10 cellular contexts compared by ENCODE assay signal in the genomic region with DNA sequence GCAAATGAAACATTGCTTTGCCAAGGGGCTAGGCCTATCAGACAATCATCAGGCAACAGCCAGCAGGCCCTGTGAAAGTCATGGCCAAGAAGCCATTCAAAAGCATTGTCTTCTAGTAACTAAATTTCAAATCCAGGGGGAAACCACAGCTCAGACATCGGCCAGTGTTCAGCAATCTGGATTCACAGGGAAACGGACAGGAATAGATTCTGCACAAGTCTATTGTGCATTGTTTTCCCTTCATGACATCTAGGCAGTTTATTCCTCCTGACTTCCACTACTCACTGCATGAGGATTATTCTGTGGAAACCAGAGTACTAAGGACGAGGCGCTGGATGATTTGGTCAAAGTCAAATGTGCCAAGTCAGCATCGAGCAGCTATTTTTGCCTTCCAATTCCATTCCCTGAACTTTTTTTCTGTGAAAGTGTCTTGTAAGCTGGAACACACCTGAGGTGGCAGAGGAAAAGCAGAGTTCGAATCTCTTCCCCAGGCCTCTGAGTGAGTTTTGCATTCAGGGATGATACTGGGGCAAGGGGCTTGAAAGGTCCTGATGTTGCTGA.
DNase-seq lines count a peak whose midpoint lies in the region; ATAC-seq and TF ChIP-seq lines count a peak whose summit lies in the region.
"Had no signal": no experiment of that assay in that cellular context is flagged by ENCODE, and none has a peak within 500 bp of the region (broad histone marks: within the 10 kb centered on the region; RNA-seq: fewer than 3 reads in every experiment).

No MANE protein-coding gene starts in this region.

- H3K4me3 Mint-ChIP-seq in activated T-cell treated with anti-CD3 and anti-CD28 coated beads, Interleukin-2, amount 50 U/mL, for 4 hours = peak overlapping the region; percentile 78
- H3K4me3 Mint-ChIP-seq in activated T-helper 2 cell treated with anti-CD3 and anti-CD28 coated beads, Interferon-gamma antibody, Interleukin-2, Interleukin-4, amounts not matched to agents 10 μg/mL and 5 μg/mL and 100 μg/mL, durations not matched to agents 14 hours and 24 hours and 36 hours (ENCODE audit: low read depth) = peak overlapping the region; percentile 77

- no peaks in the 10 kb centered on the region for H3K9me3 ChIP-seq in lower lobe of right lung
- H3K9me3 ChIP-seq: adrenal gland had no signal

- no peaks in the 10 kb centered on the region for H3K36me3 ChIP-seq in lower lobe of right lung
- H3K36me3 ChIP-seq: adrenal gland had no signal

- peak overlapping the region; percentile 69 for H3K27ac ChIP-seq in lower lobe of right lung
- peak overlapping the region; percentile 24 for H3K27ac ChIP-seq in substantia nigra (ENCODE audit: low read depth, low read length, poor library complexity, severe bottlenecking)

- ATAC-seq in activated T-cell treated with anti-CD3 and anti-CD28 coated beads, Interleukin-2, amount 50 U/mL, for 4 hours = no peak
- ATAC-seq in lower lobe of right lung (no peak), sciatic nerve (no peak), HG03520 (IDR thresholded peaks at IDR 0.05; ENCODE audit: unreplicated experiment) (no peak)

- H3K36me3 Mint-ChIP-seq in activated T-cell treated with anti-CD3 and anti-CD28 coated beads, Interleukin-2, amount 50 U/mL, for 4 hours (ENCODE audit: insufficient read depth) = peaks cover 24% of the 10 kb centered on the region
- peaks cover 41% of the 10 kb centered on the region for H3K36me3 Mint-ChIP-seq in activated T-helper 2 cell treated with anti-CD3 and anti-CD28 coated beads, Interferon-gamma antibody, Interleukin-2, Interleukin-4, amounts not matched to agents 10 μg/mL and 5 μg/mL and 100 μg/mL, durations not matched to agents 14 hours and 24 hours and 36 hours (ENCODE audit: low read depth)

- no peak for DNase-seq in activated T-cell treated with anti-CD3 and anti-CD28 coated beads, Interleukin-2, amount 50 U/mL, for 4 hours
- no peak for DNase-seq in activated T-cell treated with anti-CD3 and anti-CD28 coated beads, Interleukin-2, amount 50 U/mL, for 1 hour
- DNase-seq in activated T-helper 2 cell treated with anti-CD3 and anti-CD28 coated beads, Interferon-gamma antibody, Interleukin-2, Interleukin-4, amounts not matched to agents 10 μg/mL and 5 μg/mL and 100 μg/mL, durations not matched to agents 14 hours and 24 hours and 36 hours (ENCODE audit: low spot score) = no peak
- DNase-seq in lower lobe of right lung (no peak), substantia nigra (lab: John Stamatoyannopoulos, UW) (peak in 1 of 49 donors; percentile 15), sciatic nerve (ENCODE audit: low spot score) (no peak), DMS153 treated with DMSO at 0.1 percent for 48 hours (lab: John Stamatoyannopoulos, UW; ENCODE audit: unreplicated experiment) (no peak)
- DNase-seq: adrenal gland, NCI-H526 treated with DMSO at 0.1 percent for 48 hours had no signal

- H3K9me3 Mint-ChIP-seq in activated T-cell treated with anti-CD3 and anti-CD28 coated beads, Interleukin-2, amount 50 U/mL, for 4 hours = peaks cover 8% of the 10 kb centered on the region
- peaks cover 6% of the 10 kb centered on the region for H3K9me3 Mint-ChIP-seq in activated T-helper 2 cell treated with anti-CD3 and anti-CD28 coated beads, Interferon-gamma antibody, Interleukin-2, Interleukin-4, amounts not matched to agents 10 μg/mL and 5 μg/mL and 100 μg/mL, durations not matched to agents 14 hours and 24 hours and 36 hours

- H3K27me3 ChIP-seq in lower lobe of right lung (ENCODE audit: low read depth) = no peaks in the 10 kb centered on the region
- H3K27me3 ChIP-seq: adrenal gland had no signal

- peak overlapping the region; percentile 97 for H3K27ac Mint-ChIP-seq in activated T-helper 2 cell treated with anti-CD3 and anti-CD28 coated beads, Interferon-gamma antibody, Interleukin-2, Interleukin-4, amounts not matched to agents 10 μg/mL and 5 μg/mL and 100 μg/mL, durations not matched to agents 14 hours and 24 hours and 36 hours

- TF ChIP-seq CTCF in lower lobe of right lung (IDR thresholded peaks at IDR 0.05) = no peak

- H3K4me1 Mint-ChIP-seq in activated T-cell treated with anti-CD3 and anti-CD28 coated beads, Interleukin-2, amount 50 U/mL, for 4 hours (ENCODE audit: low read depth) = peaks cover 81% of the 10 kb centered on the region
- H3K4me1 Mint-ChIP-seq in activated T-helper 2 cell treated with anti-CD3 and anti-CD28 coated beads, Interferon-gamma antibody, Interleukin-2, Interleukin-4, amounts not matched to agents 10 μg/mL and 5 μg/mL and 100 μg/mL, durations not matched to agents 14 hours and 24 hours and 36 hours (ENCODE audit: low read depth) = peaks cover 61% of the 10 kb centered on the region

- no peak overlapping the region for H3K4me3 ChIP-seq in lower lobe of right lung
- H3K4me3 ChIP-seq: adrenal gland had no signal

- no peaks in the 10 kb centered on the region for H3K27me3 Mint-ChIP-seq in activated T-cell treated with anti-CD3 and anti-CD28 coated beads, Interleukin-2, amount 50 U/mL, for 4 hours (ENCODE audit: low read depth)
- H3K27me3 Mint-ChIP-seq in activated T-helper 2 cell treated with anti-CD3 and anti-CD28 coated beads, Interferon-gamma antibody, Interleukin-2, Interleukin-4, amounts not matched to agents 10 μg/mL and 5 μg/mL and 100 μg/mL, durations not matched to agents 14 hours and 24 hours and 36 hours (ENCODE audit: low read depth) = no peaks in the 10 kb centered on the region

- peaks cover 54% of the 10 kb centered on the region for H3K4me1 ChIP-seq in lower lobe of right lung

- intact Hi-C loops in activated T-helper 2 cell treated with anti-CD3 and anti-CD28 coated beads, Interferon-gamma antibody, Interleukin-2, Interleukin-4, amounts not matched to agents 10 μg/mL and 5 μg/mL and 100 μg/mL, durations not matched to agents 14 hours and 24 hours and 36 hours (cut with micrococcal nuclease) = no loop called here
- intact Hi-C loops in lower lobe of right lung (cut with DNase I) (no loop called here), sciatic nerve (cut with DNase I) (no loop called here)
